1 cellular context compared by ENCODE assay signal in genomic region chr3:57973715-57974477, GRCh38.
TF ChIP-seq lines count a peak whose summit lies in the region.

No MANE protein-coding gene starts in this region.

TF ChIP-seq in HepG2, 621 proteins besides CTCF, POLR2A, EP300 and RAD21:
- TF ChIP-seq GTF3A (CRISPR knock-in tag; conservative IDR thresholded peaks at IDR 0.05) (no peak), ZNF34 (CRISPR knock-in tag; IDR thresholded peaks at IDR 0.05; ENCODE audit: borderline replicate concordance) (no peak), ZNF333 (CRISPR knock-in tag; IDR thresholded peaks at IDR 0.05; ENCODE audit: borderline replicate concordance) (no peak), ZNF446 (CRISPR knock-in tag; IDR thresholded peaks at IDR 0.05) (no peak), SNRNP70 (IDR thresholded peaks at IDR 0.05; ENCODE audit: low read depth, low read length) (no peak), ZFX (CRISPR knock-in tag; IDR thresholded peaks at IDR 0.05; ENCODE audit: low read depth) (no peak), BORCS8-MEF2B (CRISPR knock-in tag; IDR thresholded peaks at IDR 0.05) (no peak), SETDB1 (CRISPR knock-in tag; IDR thresholded peaks at IDR 0.05; ENCODE audit: borderline replicate concordance) (no peak), MLLT10 (CRISPR knock-in tag; IDR thresholded peaks at IDR 0.05) (no peak), NFIC (IDR thresholded peaks at IDR 0.05; ENCODE audit: low read length) (no peak), STAG1 (CRISPR knock-in tag; IDR thresholded peaks at IDR 0.05) (no peak), XRCC5 (optimal IDR thresholded peaks at IDR 0.05; ENCODE audit: low read length) (no peak), ZNF879 (CRISPR knock-in tag; IDR thresholded peaks at IDR 0.05) (no peak), ZNF746 (CRISPR knock-in tag; IDR thresholded peaks at IDR 0.05) (no peak), ZNF788 (CRISPR knock-in tag; IDR thresholded peaks at IDR 0.05; ENCODE audit: borderline replicate concordance) (no peak), ZMYM3 (CRISPR knock-in tag; IDR thresholded peaks at IDR 0.05) (0 out of 2 replicates have a peak, but pooled peaks have one; percentile 22), KDM1A (CRISPR knock-in tag; IDR thresholded peaks at IDR 0.05) (peak; percentile 19; the same call in 1 of the 2 replicates), ZNF629 (CRISPR knock-in tag; conservative IDR thresholded peaks at IDR 0.05) (peak; percentile 92), NFYB (CRISPR knock-in tag; IDR thresholded peaks at IDR 0.05) (no peak), CHD4 (IDR thresholded peaks at IDR 0.05; ENCODE audit: borderline replicate concordance, low read length) (0 out of 2 replicates have a peak, but pooled peaks have one; percentile 41), ZNF652 (CRISPR knock-in tag; IDR thresholded peaks at IDR 0.05; ENCODE audit: borderline replicate concordance, low read depth) (no peak), PTBP1 (IDR thresholded peaks at IDR 0.05; ENCODE audit: low read depth, low read length, poor library complexity, severe bottlenecking) (no peak), KLF6 (CRISPR knock-in tag; IDR thresholded peaks at IDR 0.05) (no peak), SIN3B (IDR thresholded peaks at IDR 0.05; ENCODE audit: low read length) (no peak)
- TF ChIP-seq, protein P1, sequence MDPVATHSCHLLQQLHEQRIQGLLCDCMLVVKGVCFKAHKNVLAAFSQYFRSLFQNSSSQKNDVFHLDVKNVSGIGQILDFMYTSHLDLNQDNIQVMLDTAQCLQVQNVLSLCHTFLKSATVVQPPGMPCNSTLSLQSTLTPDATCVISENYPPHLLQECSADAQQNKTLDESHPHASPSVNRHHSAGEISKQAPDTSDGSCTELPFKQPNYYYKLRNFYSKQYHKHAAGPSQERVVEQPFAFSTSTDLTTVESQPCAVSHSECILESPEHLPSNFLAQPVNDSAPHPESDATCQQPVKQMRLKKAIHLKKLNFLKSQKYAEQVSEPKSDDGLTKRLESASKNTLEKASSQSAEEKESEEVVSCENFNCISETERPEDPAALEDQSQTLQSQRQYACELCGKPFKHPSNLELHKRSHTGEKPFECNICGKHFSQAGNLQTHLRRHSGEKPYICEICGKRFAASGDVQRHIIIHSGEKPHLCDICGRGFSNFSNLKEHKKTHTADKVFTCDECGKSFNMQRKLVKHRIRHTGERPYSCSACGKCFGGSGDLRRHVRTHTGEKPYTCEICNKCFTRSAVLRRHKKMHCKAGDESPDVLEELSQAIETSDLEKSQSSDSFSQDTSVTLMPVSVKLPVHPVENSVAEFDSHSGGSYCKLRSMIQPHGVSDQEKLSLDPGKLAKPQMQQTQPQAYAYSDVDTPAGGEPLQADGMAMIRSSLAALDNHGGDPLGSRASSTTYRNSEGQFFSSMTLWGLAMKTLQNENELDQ (CRISPR knock-in tag; IDR thresholded peaks at IDR 0.05; ENCODE audit: borderline replicate concordance), result no peak
- TF ChIP-seq, protein P2, sequence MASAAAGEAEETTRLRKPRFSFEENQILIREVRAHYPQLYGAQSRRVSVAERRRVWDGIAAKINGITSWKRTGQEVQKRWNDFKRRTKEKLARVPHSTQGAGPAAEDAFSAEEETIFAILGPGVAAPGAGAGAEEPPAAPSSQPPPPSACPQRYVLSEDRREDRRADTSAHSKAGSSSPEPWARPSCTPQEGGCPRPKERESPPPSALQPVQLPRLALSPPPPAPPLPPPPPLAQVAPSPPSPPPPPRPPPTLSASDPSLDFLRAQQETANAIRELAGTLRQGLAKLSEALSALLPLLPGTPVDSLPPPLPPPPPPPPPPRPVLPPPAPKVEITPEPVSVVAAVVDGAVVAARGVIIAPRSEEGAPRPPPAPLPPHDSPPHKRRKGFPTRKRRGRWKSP (CRISPR knock-in tag; IDR thresholded peaks at IDR 0.05), result no peak
